In genomic region chr19:42401365-42402303, GRCh38 we compare ENCODE assay signal across 8 cellular contexts. TPM values are rescaled to one million over a fixed set of nuclear protein-coding genes. Genes with fewer than 3 reads are reported as not detected.
A peak's percentile ranks its signal among the peaks of the same experiment; 100 is the strongest.
DNase-seq lines count a peak whose midpoint lies in the region; ATAC-seq, FAIRE-seq and TF ChIP-seq lines count a peak whose summit lies in the region.

No MANE protein-coding gene starts in this region.

- no peak overlapping the region for H3K27ac ChIP-seq in mammary epithelial cell (ENCODE audit: insufficient read depth, low read depth, low read length)
- peak overlapping the region in 1 of 2 donors; percentile 55 for H3K27ac ChIP-seq in small intestine (ENCODE audit: low read depth in 1 of 2, low read length in 1 of 2)

- in situ Hi-C loops in mammary epithelial cell (cut with MboI; ENCODE audit: low sequenced_read_pairs in 2 of 2) = loop anchor here in 1 of 2 donors (25.0 kb wide), 1 partner anchor 289 kb away; no protein-coding TSS in a partner anchor

- FAIRE-seq in GM12892 (lab: Jason Lieb, UNC) = peak; percentile 94
- no peak for FAIRE-seq in small intestine (lab: Jason Lieb, UNC)
- FAIRE-seq in RCC 7860 (lab: Jason Lieb, UNC) = no peak

- H3K36me3 ChIP-seq in mammary epithelial cell (ENCODE audit: insufficient read depth, low read length) (no peaks in the 10 kb centered on the region), small intestine (ENCODE audit: control insufficient read depth in 2 of 2, insufficient read depth in 2 of 2, low read length in 2 of 2) (no peaks in the 10 kb centered on the region)

- DNase-seq in GM12892 (ENCODE audit: insufficient read length) (peak; percentile 67), NCI-H1930 (lab: John Stamatoyannopoulos, UW) (peak; percentile 80 to 88), mammary epithelial cell (peak; percentile 31), inferior parietal cortex (ENCODE audit: extremely low spot score) (peak; percentile 84), small intestine (peak; percentile 50), RCC 7860 (ENCODE audit: low spot score) (no peak)

- H3K79me2 ChIP-seq in mammary epithelial cell (ENCODE audit: insufficient read depth, low read length) = peaks cover 13% of the 10 kb centered on the region

- H3K4me3 ChIP-seq in WI38 (ENCODE audit: low read depth, low read length) (peak overlapping the region; percentile 53), mammary epithelial cell (replicated peaks in 1 of 3; ENCODE audit: insufficient read depth in 1 of 3, low read depth in 2 of 3, low read length in 3 of 3) (peak overlapping the region; percentile 36 to 52 (median 37)), small intestine (ENCODE audit: low read depth in 1 of 2, low read length in 2 of 2) (peak overlapping the region in 1 of 2 donors; percentile 51)

- no peak; the same call in 1 of the 2 replicates for TF ChIP-seq POLR2A in GM12892 (IDR thresholded peaks at IDR 0.05; ENCODE audit: low read depth, low read length)

- no peaks in the 10 kb centered on the region for H4K20me1 ChIP-seq in mammary epithelial cell (ENCODE audit: insufficient read depth, low read length)

- dilution Hi-C loops in mammary epithelial cell (cut with HindIII; ENCODE audit: low sequenced_read_pairs) = no loop called here

- H3K9ac ChIP-seq in mammary epithelial cell (ENCODE audit: insufficient read depth, low read length) = no peak overlapping the region

- H2AFZ ChIP-seq in mammary epithelial cell (ENCODE audit: low read depth, low read length) = peak overlapping the region; percentile 81

- TF ChIP-seq CTCF in WI38 (IDR thresholded peaks at IDR 0.05; ENCODE audit: low read depth, low read length) (peak; percentile 76), mammary epithelial cell (conservative IDR thresholded peaks at IDR 0.05 in 1 of 2, IDR thresholded peaks at IDR 0.05 in 1 of 2; ENCODE audit: extremely low read depth in 1 of 2, insufficient read depth in 1 of 2, low read depth in 1 of 2, low read length in 2 of 2) (peak; percentile 72 to 79)

- H3K27me3 ChIP-seq in mammary epithelial cell (ENCODE audit: insufficient read depth, low read length) (no peaks in the 10 kb centered on the region), small intestine (ENCODE audit: control insufficient read depth in 2 of 2, insufficient read depth in 2 of 2, low read length in 2 of 2) (no peaks in the 10 kb centered on the region)

- CTCF ChIA-PET in mammary epithelial cell (lab: Charles Lee; ENCODE audit: low non-redundant PET) = interaction anchor here (0.8 kb wide), 1 partner anchor 18 kb away, joined by 3 read pairs; no protein-coding TSS in a partner anchor

- no peak for ATAC-seq in HG03159 (IDR thresholded peaks at IDR 0.05; ENCODE audit: unreplicated experiment)

- H3K4me2 ChIP-seq in mammary epithelial cell (ENCODE audit: insufficient read depth, low read depth, low read length) = peak overlapping the region; percentile 93

- no TSS peak for BruUV-seq in mammary epithelial cell (replicated peaks; lab: Mats Ljungman, UMichigan)

- intact Hi-C loops in mammary epithelial cell (cut with micrococcal nuclease) = loop anchor here (1.0 kb wide), 1 partner anchor 268 kb away; no protein-coding TSS in a partner anchor

- H3K9me3 ChIP-seq in mammary epithelial cell (replicated peaks; ENCODE audit: insufficient read depth, low read length) = no peaks in the 10 kb centered on the region
- no peaks in the 10 kb centered on the region for H3K9me3 ChIP-seq in small intestine (ENCODE audit: control insufficient read depth, low read depth)

- H3K4me1 ChIP-seq in mammary epithelial cell (ENCODE audit: insufficient read depth, low read length) = peaks cover 7% of the 10 kb centered on the region
- H3K4me1 ChIP-seq in small intestine (ENCODE audit: control insufficient read depth in 2 of 2, insufficient read depth in 1 of 2, low read depth in 1 of 2, low read length in 1 of 2) = peaks cover 5 to 6% of the 10 kb centered on the region in 2 donors

- WGBS in mammary epithelial cell (ENCODE audit: low coverage, missing lambda C conversion rate) = 1% methylated on average over 7 of the region's 80 CpGs
- WGBS in small intestine, 3 donors = 1 to 2% (median 1%) methylated on average over 72 to 80 of the region's 80 CpGs

RNA-seq across cellular contexts. Expression of gene CNFN, which starts 11.5 kb away (rescaled TPM):
- not detected for polyA plus RNA-seq in GM12892 (2012; ENCODE audit: missing spikeins)
- total RNA-seq in mammary epithelial cell = 1 to 10 TPM in 1 of 2 donors, under 1 TPM in 1; 0.83 to 2.6 TPM
- polyA plus RNA-seq in mammary epithelial cell = 4.2 TPM
- polyA minus RNA-seq in mammary epithelial cell = not detected
- 1 to 10 TPM; 5.8 to 10.0 (median 8.1) TPM for polyA plus RNA-seq in small intestine

RNA-seq across cellular contexts. Expression of gene LIPE, which starts 25.6 kb away (rescaled TPM):
- 2.6 TPM for polyA plus RNA-seq in GM12892 (2012; ENCODE audit: missing spikeins)
- 1 to 10 TPM; 1.7 to 7.1 TPM for total RNA-seq in mammary epithelial cell
- polyA plus RNA-seq in mammary epithelial cell = 5.6 TPM
- polyA minus RNA-seq in mammary epithelial cell = 1.7 TPM
- polyA plus RNA-seq in small intestine = 10 to 100 TPM; 10.1 to 40.2 (median 17.3) TPM

RNA-seq across cellular contexts. Expression of gene CXCL17, which starts 41.1 kb away (rescaled TPM):
- 0.47 TPM for polyA plus RNA-seq in GM12892 (2012; ENCODE audit: missing spikeins)
- under 1 TPM in 1 of 2 donors, not detected in 1; 0.17 TPM for total RNA-seq in mammary epithelial cell
- not detected for polyA plus RNA-seq in mammary epithelial cell
- not detected for polyA minus RNA-seq in mammary epithelial cell
- 1 to 10 TPM in 2 of 3 donors, under 1 TPM in 1; 0.70 to 1.6 (median 1.1) TPM for polyA plus RNA-seq in small intestine
